In genomic region chr2:19543271-19544019, GRCh38 we compare ENCODE assay signal across 24 cellular contexts.
DNase-seq lines count a peak whose midpoint lies in the region; ATAC-seq, FAIRE-seq and TF ChIP-seq lines count a peak whose summit lies in the region.
"Had no signal": no experiment of that assay in that cellular context is flagged by ENCODE, and none has a peak within 500 bp of the region (broad histone marks: within the 10 kb centered on the region; RNA-seq: fewer than 3 reads in every experiment).

No MANE protein-coding gene starts in this region.

- TF ChIP-seq POLR2A in breast epithelium (IDR thresholded peaks at IDR 0.05) (no peak), prostate gland (IDR thresholded peaks at IDR 0.05) (no peak)

- no peaks in the 10 kb centered on the region for H3K4me1 ChIP-seq in breast epithelium
- peaks cover 26% of the 10 kb centered on the region for H3K4me1 ChIP-seq in foreskin keratinocyte
- no peaks in the 10 kb centered on the region for H3K4me1 ChIP-seq in prostate gland (replicated peaks)

- FAIRE-seq in bronchial epithelial cell (lab: Jason Lieb, UNC): peak; percentile 86
- peak; percentile 17 for FAIRE-seq in urothelium cell line (lab: Jason Lieb, UNC)
- FAIRE-seq: D721Med had no signal

- intact Hi-C loops in MCF 10A (cut with micrococcal nuclease): no loop called here
- intact Hi-C loops in breast epithelium (cut with DNase I; ENCODE audit: low total_unique reads): no loop called here
- intact Hi-C loops in prostate gland (cut with DNase I): no loop called here

- peaks cover 42% of the 10 kb centered on the region for H3K4me1 Mint-ChIP-seq in MCF 10A (ENCODE audit: insufficient read depth, unreplicated experiment)
- H3K4me1 Mint-ChIP-seq: IgD-negative memory B cell had no signal

- H3K9me3 ChIP-seq in breast epithelium: no peaks in the 10 kb centered on the region
- H3K9me3 ChIP-seq in prostate gland: no peaks in the 10 kb centered on the region
- H3K9me3 ChIP-seq: neutrophil had no signal

- TF ChIP-seq CTCF in MCF 10A (IDR thresholded peaks at IDR 0.05; ENCODE audit: unreplicated experiment) (no peak), breast epithelium (IDR thresholded peaks at IDR 0.05) (no peak), bronchial epithelial cell (IDR thresholded peaks at IDR 0.05; ENCODE audit: insufficient read depth, low read length, severe bottlenecking) (no peak), foreskin keratinocyte (conservative IDR thresholded peaks at IDR 0.05) (no peak), prostate gland (IDR thresholded peaks at IDR 0.05) (no peak)

- POLR2A ChIA-PET in MCF 10A (lab: Yijun Ruan, JAX): interaction anchor here (1.1 to 1.8 kb wide), 3 partner anchors 11 to 253 kb away, joined by 3 to 6 read pairs (median 3); no protein-coding TSS in a partner anchor

- no peaks in the 10 kb centered on the region for H3K36me3 Mint-ChIP-seq in MCF 10A (ENCODE audit: insufficient read depth, unreplicated experiment)
- H3K36me3 Mint-ChIP-seq: IgD-negative memory B cell had no signal

- WGBS in prostate gland: 94% methylated on average over 4 of the region's 4 CpGs

- H3K4me3 Mint-ChIP-seq in MCF 10A (ENCODE audit: unreplicated experiment): no peak overlapping the region
- H3K4me3 Mint-ChIP-seq: IgD-negative memory B cell, T-helper 17 cell had no signal

- BruUV-seq in MCF 10A (replicated peaks; lab: Mats Ljungman, UMichigan): no TSS peak

- H3K36me3 ChIP-seq in breast epithelium (no peaks in the 10 kb centered on the region), bronchial epithelial cell (ENCODE audit: control insufficient read depth, insufficient read depth, low read length) (no peaks in the 10 kb centered on the region), prostate gland (no peaks in the 10 kb centered on the region)
- H3K36me3 ChIP-seq: neutrophil, WERI-Rb-1 had no signal

- H3K27me3 ChIP-seq in breast epithelium (no peaks in the 10 kb centered on the region), bronchial epithelial cell (ENCODE audit: control insufficient read depth, insufficient read depth, low read length) (no peaks in the 10 kb centered on the region), foreskin keratinocyte (no peaks in the 10 kb centered on the region), prostate gland (replicated peaks; ENCODE audit: insufficient read depth) (no peaks in the 10 kb centered on the region)
- H3K27me3 ChIP-seq: neutrophil had no signal

- CTCF ChIA-PET in MCF 10A (lab: Yijun Ruan, JAX): interaction anchor here (0.6 to 1.5 kb wide), 3 partner anchors 32 to 802 kb away, joined by 3 to 4 read pairs (median 4); no protein-coding TSS in a partner anchor

- H3K27ac ChIP-seq in breast epithelium: no peak overlapping the region
- H3K27ac ChIP-seq in foreskin keratinocyte: peak overlapping the region; percentile 37
- no peak overlapping the region for H3K27ac ChIP-seq in prostate gland
- H3K27ac ChIP-seq: C4-2B, HL-60, neutrophil, WERI-Rb-1 had no signal

- no peaks in the 10 kb centered on the region for H3K27me3 Mint-ChIP-seq in MCF 10A (ENCODE audit: insufficient read depth, unreplicated experiment)
- H3K27me3 Mint-ChIP-seq: IgD-negative memory B cell, T-helper 17 cell had no signal

- no peak overlapping the region for H3K27ac Mint-ChIP-seq in MCF 10A (ENCODE audit: low read depth, unreplicated experiment)
- H3K27ac Mint-ChIP-seq: IgD-negative memory B cell, T-helper 17 cell had no signal

- no peaks in the 10 kb centered on the region for H3K9me3 Mint-ChIP-seq in MCF 10A (ENCODE audit: unreplicated experiment)

- no peak for ATAC-seq in foreskin keratinocyte
- no peak for ATAC-seq in HG02884 (IDR thresholded peaks at IDR 0.05; ENCODE audit: unreplicated experiment)
- ATAC-seq: T-helper 17 cell had no signal

- DNase-seq in MCF 10A (ENCODE audit: unreplicated experiment) (peak; percentile 41), breast epithelium (ENCODE audit: low spot score in 2 of 2) (no peak), bronchial epithelial cell (ENCODE audit: low read depth) (peak; percentile 91), foreskin keratinocyte (peak; percentile 72 to 80), urothelium cell line (ENCODE audit: low spot score) (no peak), prostate gland (ENCODE audit: low spot score) (no peak), NCI-H1417 treated with DMSO at 0.1 percent for 48 hours (lab: John Stamatoyannopoulos, UW) (no peak)
- DNase-seq: activated CD4-positive, alpha-beta T cell treated with anti-CD3 and anti-CD28 coated beads, Interleukin-2, amount 50 U/mL, for 48 hours; activated effector memory CD4-positive, alpha-beta T cell treated with anti-CD3 and anti-CD28 coated beads, Interleukin-2, amount 50 U/mL, for 16 hours; amniotic stem cell; central memory CD4-positive, alpha-beta T cell; NCI-H146; NCI-H748 treated with DMSO at 0.1 percent for 48 hours; stimulated activated CD4-positive, alpha-beta T cell treated with anti-CD3 and anti-CD28 coated beads, Interleukin-15, amount 100 ng/mL, for 24 hours; substantia nigra; T-helper 17 cell; WERI-Rb-1 had no signal

- H3K4me3 ChIP-seq in breast epithelium (no peak overlapping the region), bronchial epithelial cell (ENCODE audit: low read depth, low read length) (no peak overlapping the region), prostate gland (no peak overlapping the region)
- H3K4me3 ChIP-seq: lung had no signal

Comparison
In these comparisons a context has a peak if more than half of its experiments do, and no peak if none do; other contexts are left out.
1. DNase-seq: peak in MCF 10A (single experiment), bronchial epithelial cell (single experiment) and foreskin keratinocyte (2 of 2); none in breast epithelium (0 of 2), urothelium cell line (single experiment), prostate gland (single experiment) and NCI-H1417 treated with DMSO at 0.1 percent for 48 hours (single experiment).